In genomic region chr19:46944918-46945628, GRCh38 we compare ENCODE assay signal across 8 cellular contexts.
A peak's percentile ranks its signal among the peaks of the same experiment; 100 is the strongest.
DNase-seq lines count a peak whose midpoint lies in the region; ATAC-seq and TF ChIP-seq lines count a peak whose summit lies in the region.

No MANE protein-coding gene starts in this region.

- H2AFZ ChIP-seq in fibroblast of lung (ENCODE audit: low read length), result no peak overlapping the region
- H2AFZ ChIP-seq in neuronal stem cell (ENCODE audit: low read length), result no peak overlapping the region

- no peak overlapping the region for H2BK15ac ChIP-seq in neuronal stem cell (ENCODE audit: low read length)

- peaks cover 3% of the 10 kb centered on the region for H3K79me1 ChIP-seq in neuronal stem cell (ENCODE audit: low read depth, low read length)

- peak overlapping the region; percentile 71 for H3K27ac ChIP-seq in fibroblast of lung (ENCODE audit: insufficient read depth, low read length)
- peak overlapping the region; percentile 68 for H3K27ac ChIP-seq in neuronal stem cell (replicated peaks; ENCODE audit: low read length)

- H3K18ac ChIP-seq in neuronal stem cell (ENCODE audit: low read length), result no peak overlapping the region

- ATAC-seq in GM18519 (IDR thresholded peaks at IDR 0.05; ENCODE audit: low FRiP score, unreplicated experiment) (no peak), GM18868 (IDR thresholded peaks at IDR 0.05; ENCODE audit: unreplicated experiment) (no peak)

- H3K4me1 Mint-ChIP-seq in activated naive CD4-positive, alpha-beta T cell treated with anti-CD3 and anti-CD28 coated beads for 36 hours (ENCODE audit: low read depth), result no peaks in the 10 kb centered on the region

- no peaks in the 10 kb centered on the region for H3K27me3 ChIP-seq in BE2C
- H3K27me3 ChIP-seq in fibroblast of lung (ENCODE audit: control insufficient read depth, insufficient read depth, low read length), result no peaks in the 10 kb centered on the region
- no peaks in the 10 kb centered on the region for H3K27me3 ChIP-seq in neuronal stem cell (ENCODE audit: control insufficient read depth in 3 of 3, insufficient read depth in 3 of 3, low read depth in 1 of 3, low read length in 3 of 3)

- DNase-seq in BE2C (peak; percentile 40), NCI-H510A (lab: John Stamatoyannopoulos, UW) (peak; percentile 86), fibroblast of lung (ENCODE audit: low read depth in 2 of 2) (peak; percentile 66 to 70), neuronal stem cell (ENCODE audit: low spot score) (peak; percentile 69)
- DNase-seq in activated naive CD4-positive, alpha-beta T cell (lab: John Stamatoyannopoulos, UW), result no peak
- DNase-seq in activated naive CD4-positive, alpha-beta T cell treated with anti-CD3 and anti-CD28 coated beads for 36 hours, result no peak

- H3K27me3 Mint-ChIP-seq in activated naive CD4-positive, alpha-beta T cell treated with anti-CD3 and anti-CD28 coated beads for 36 hours (ENCODE audit: low read depth), result no peaks in the 10 kb centered on the region

- no peak overlapping the region for H3K14ac ChIP-seq in neuronal stem cell (ENCODE audit: low read length)

- no peak overlapping the region for H3K27ac Mint-ChIP-seq in activated naive CD4-positive, alpha-beta T cell treated with anti-CD3 and anti-CD28 coated beads for 36 hours

- no peak overlapping the region for H2BK120ac ChIP-seq in neuronal stem cell (ENCODE audit: low read depth, low read length)

- H3K9ac ChIP-seq in fibroblast of lung (ENCODE audit: insufficient read depth, low read length) (no peak overlapping the region), neuronal stem cell (ENCODE audit: low read depth, low read length, poor library complexity) (no peak overlapping the region)

- H3K4me3 ChIP-seq in BE2C (ENCODE audit: low read depth, low read length) (no peak overlapping the region), fibroblast of lung (replicated peaks in 1 of 4; ENCODE audit: control extremely low read depth in 1 of 4, insufficient read depth in 1 of 4, low read depth in 3 of 4, low read length in 4 of 4) (peak overlapping the region in 2 of 4 experiments; percentile 8 to 28), neuronal stem cell (ENCODE audit: low read length in 2 of 2) (no peak overlapping the region)

- H3K36me3 ChIP-seq in BE2C, result peaks cover 4% of the 10 kb centered on the region; the same call in 1 of the 2 replicates
- H3K36me3 ChIP-seq in fibroblast of lung (ENCODE audit: control insufficient read depth, insufficient read depth, low read length), result peaks cover 2% of the 10 kb centered on the region
- H3K36me3 ChIP-seq in neuronal stem cell (replicated peaks in 1 of 2; ENCODE audit: control insufficient read depth in 2 of 2, insufficient read depth in 2 of 2, low read length in 2 of 2), result peaks cover 4 to 55% of the 10 kb centered on the region in 2 donors

- H3K9me3 ChIP-seq in BE2C (no peaks in the 10 kb centered on the region), fibroblast of lung (ENCODE audit: control insufficient read depth, insufficient read depth, low read depth, low read length) (no peaks in the 10 kb centered on the region), neuronal stem cell (replicated peaks in 1 of 2; ENCODE audit: control insufficient read depth in 2 of 2, insufficient read depth in 1 of 2, low read depth in 1 of 2, low read length in 2 of 2) (peaks cover 3 to 10% of the 10 kb centered on the region in 2 donors)

- no peak overlapping the region for H2AK5ac ChIP-seq in neuronal stem cell (ENCODE audit: low read depth, low read length)

- CTCF ChIA-PET in activated naive CD4-positive, alpha-beta T cell treated with anti-CD3 and anti-CD28 coated beads for 36 hours (lab: Charles Lee), result interaction anchor here (1.7 kb wide), 1 partner anchor 68 kb away, joined by 6 read pairs; no protein-coding TSS in a partner anchor

- no peak overlapping the region for H3K4ac ChIP-seq in neuronal stem cell (ENCODE audit: low read length)

- H3K4me2 ChIP-seq in fibroblast of lung (ENCODE audit: extremely low read depth, insufficient read depth, low read length), result peak overlapping the region; percentile 49
- peak overlapping the region; percentile 45 for H3K4me2 ChIP-seq in neuronal stem cell (ENCODE audit: insufficient read depth, low read length, poor library complexity, severe bottlenecking)

- H3K4me1 ChIP-seq in BE2C (peaks cover 4% of the 10 kb centered on the region), fibroblast of lung (ENCODE audit: control insufficient read depth, extremely low read depth, insufficient read depth, low read length) (peaks cover 17% of the 10 kb centered on the region), neuronal stem cell (ENCODE audit: control insufficient read depth in 2 of 2, insufficient read depth in 1 of 2, low read depth in 1 of 2, low read length in 2 of 2) (peaks cover 10 to 28% of the 10 kb centered on the region in 2 donors)

- H4K8ac ChIP-seq in neuronal stem cell (ENCODE audit: low read depth, low read length), result no peak overlapping the region

- H2BK5ac ChIP-seq in neuronal stem cell (ENCODE audit: low read length), result no peak overlapping the region

- H3K4me3 Mint-ChIP-seq in activated naive CD4-positive, alpha-beta T cell treated with anti-CD3 and anti-CD28 coated beads for 36 hours, result no peak overlapping the region

- H4K20me1 ChIP-seq in fibroblast of lung (ENCODE audit: control insufficient read depth, extremely low read depth, insufficient read depth, low read length), result no peaks in the 10 kb centered on the region

- TF ChIP-seq CTCF in BE2C (IDR thresholded peaks at IDR 0.05; ENCODE audit: low read depth, low read length), result no peak
- no peak for TF ChIP-seq CTCF in fibroblast of lung (conservative IDR thresholded peaks at IDR 0.05 in 1 of 2, IDR thresholded peaks at IDR 0.05 in 1 of 2; ENCODE audit: low read depth in 1 of 2, low read length in 2 of 2)

- intact Hi-C loops in activated naive CD4-positive, alpha-beta T cell treated with anti-CD3 and anti-CD28 coated beads for 36 hours (cut with micrococcal nuclease), result no loop called here

- no peaks in the 10 kb centered on the region for H3K36me3 Mint-ChIP-seq in activated naive CD4-positive, alpha-beta T cell treated with anti-CD3 and anti-CD28 coated beads for 36 hours (ENCODE audit: low read depth)

- no peaks in the 10 kb centered on the region for H3K9me3 Mint-ChIP-seq in activated naive CD4-positive, alpha-beta T cell treated with anti-CD3 and anti-CD28 coated beads for 36 hours

- H3K23ac ChIP-seq in neuronal stem cell (ENCODE audit: low read depth, low read length, poor library complexity), result no peak overlapping the region

- H3K79me2 ChIP-seq in fibroblast of lung (ENCODE audit: control insufficient read depth, insufficient read depth, low read length), result peaks cover 19% of the 10 kb centered on the region

- no peak overlapping the region for H2BK12ac ChIP-seq in neuronal stem cell (ENCODE audit: low read length)

- H4K91ac ChIP-seq in neuronal stem cell (ENCODE audit: low read depth, low read length, poor library complexity), result no peak overlapping the region

- WGBS in neuronal stem cell (ENCODE audit: extremely low coverage in 2 of 2, insufficient read length in 2 of 2, insufficient replicate concordance in 1 of 2), 2 donors, result no CpG with 5 or more reads among the region's 7 CpGs

Comparison
In these comparisons a context has a peak if more than half of its experiments do, and no peak if none do; other contexts are left out.
1. DNase-seq: peak in BE2C (single experiment), NCI-H510A (single experiment), fibroblast of lung (2 of 2) and neuronal stem cell (single experiment); none in activated naive CD4-positive, alpha-beta T cell (0 of 4) and activated naive CD4-positive, alpha-beta T cell treated with anti-CD3 and anti-CD28 coated beads for 36 hours (single experiment).